ENCODE assay signal across 15 cellular contexts in genomic region chr5:138528208-138528607, GRCh38. TPM values are rescaled to one million over a fixed set of nuclear protein-coding genes. Genes with fewer than 3 reads are reported as not detected.
DNase-seq lines count a peak whose midpoint lies in the region; ATAC-seq and TF ChIP-seq lines count a peak whose summit lies in the region.
"Had no signal": no experiment of that assay in that cellular context is flagged by ENCODE, and none has a peak within 500 bp of the region (broad histone marks: within the 10 kb centered on the region; RNA-seq: fewer than 3 reads in every experiment).

No MANE protein-coding gene starts in this region.

- TF ChIP-seq CTCF in Panc1 (IDR thresholded peaks at IDR 0.05) = no peak
- no peak for TF ChIP-seq CTCF in choroid plexus epithelial cell (conservative IDR thresholded peaks at IDR 0.05; ENCODE audit: low read depth, low read length)
- no peak for TF ChIP-seq CTCF in neural crest cell (conservative IDR thresholded peaks at IDR 0.05)

- POLR2A ChIA-PET in Panc1 (lab: Charles Lee) = interaction anchor here (0.5 kb wide), 1 partner anchor 9 kb away, joined by 4 read pairs; no protein-coding TSS in a partner anchor
- POLR2A ChIA-PET in CD8-positive, alpha-beta memory T cell (lab: Charles Lee) = no interaction called here

- ATAC-seq in Panc1 (no peak), HG02981 (IDR thresholded peaks at IDR 0.05; ENCODE audit: unreplicated experiment) (no peak)
- ATAC-seq: esophagus mucosa had no signal

- H3K9me3 ChIP-seq in Panc1 (ENCODE audit: control insufficient read depth, insufficient read depth, low read depth, low read length) (no peaks in the 10 kb centered on the region), SJCRH30 (replicated peaks) (no peaks in the 10 kb centered on the region)
- H3K9me3 ChIP-seq in CD8-positive, alpha-beta memory T cell (ENCODE audit: low read length) = no peaks in the 10 kb centered on the region

- peaks cover 5% of the 10 kb centered on the region for H3K4me1 Mint-ChIP-seq in neural crest cell
- H3K4me1 Mint-ChIP-seq in CD8-positive, alpha-beta memory T cell = peaks cover 39 to 66% (median 62%) of the 10 kb centered on the region in 3 donors

- H3K27ac ChIP-seq in Panc1 (ENCODE audit: low read length) = no peak overlapping the region
- no peak overlapping the region for H3K27ac ChIP-seq in CD8-positive, alpha-beta memory T cell (ENCODE audit: low read depth, low read length)
- no peak overlapping the region for H3K27ac ChIP-seq in SJCRH30
- H3K27ac ChIP-seq: HL-60 had no signal

- TSS peak; percentile 23 for BruUV-seq in Panc1 (replicated peaks; lab: Mats Ljungman, UMichigan)

- no peaks in the 10 kb centered on the region for H3K27me3 ChIP-seq in Panc1 (ENCODE audit: control insufficient read depth, insufficient read depth, low read length)
- no peaks in the 10 kb centered on the region for H3K27me3 ChIP-seq in CD8-positive, alpha-beta memory T cell (ENCODE audit: insufficient read depth, low read length, poor library complexity, severe bottlenecking)
- no peaks in the 10 kb centered on the region for H3K27me3 ChIP-seq in SJCRH30

- H3K27ac Mint-ChIP-seq in neural crest cell (ENCODE audit: unreplicated experiment) = no peak overlapping the region
- no peak overlapping the region for H3K27ac Mint-ChIP-seq in CD8-positive, alpha-beta memory T cell
- H3K27ac Mint-ChIP-seq: activated naive CD4-positive, alpha-beta T cell treated with anti-CD3 and anti-CD28 coated beads, Interleukin-2, amount 10 ng/mL, durations not matched to agents 7 days and 5 days had no signal

- H3K4me1 ChIP-seq in Panc1 (ENCODE audit: control insufficient read depth, insufficient read depth, low read length) (peaks cover 12% of the 10 kb centered on the region; the same call in 1 of the 2 replicates), SJCRH30 (no peaks in the 10 kb centered on the region)
- H3K4me1 ChIP-seq in CD8-positive, alpha-beta memory T cell (ENCODE audit: insufficient read depth, low read length) = peaks cover 5% of the 10 kb centered on the region

- H3K36me3 Mint-ChIP-seq in neural crest cell (ENCODE audit: low read depth) = peaks cover 4% of the 10 kb centered on the region
- H3K36me3 Mint-ChIP-seq in CD8-positive, alpha-beta memory T cell = peaks cover 0 to 49% (median 11%) of the 10 kb centered on the region in 3 donors

- no peak overlapping the region for H3K4me3 ChIP-seq in Panc1 (ENCODE audit: low read depth in 2 of 2, low read length in 2 of 2)
- no peak overlapping the region for H3K4me3 ChIP-seq in choroid plexus epithelial cell (ENCODE audit: low read depth, low read length)
- H3K4me3 ChIP-seq in CD8-positive, alpha-beta memory T cell (ENCODE audit: low read length) = no peak overlapping the region
- H3K4me3 ChIP-seq in SJCRH30 = no peak overlapping the region

- no peaks in the 10 kb centered on the region for H3K9me3 Mint-ChIP-seq in neural crest cell
- H3K9me3 Mint-ChIP-seq in CD8-positive, alpha-beta memory T cell = no peaks in the 10 kb centered on the region
- H3K9me3 Mint-ChIP-seq: activated naive CD4-positive, alpha-beta T cell treated with anti-CD3 and anti-CD28 coated beads, Interleukin-2, amount 10 ng/mL, durations not matched to agents 7 days and 5 days; dendritic cell treated with granulocyte-macrophage colony-stimulating factor and Interleukin-4, amounts not matched to agents 40 ng/mL and 50 ng/mL, for 4 days; H9 had no signal

- no peaks in the 10 kb centered on the region; the same call in 1 of the 2 replicates for H3K36me3 ChIP-seq in Panc1 (ENCODE audit: control insufficient read depth, insufficient read depth, low read length)
- no peaks in the 10 kb centered on the region for H3K36me3 ChIP-seq in CD8-positive, alpha-beta memory T cell (ENCODE audit: insufficient read depth, low read length)
- H3K36me3 ChIP-seq in SJCRH30 = peaks cover 45% of the 10 kb centered on the region

- DNase-seq in EH (ENCODE audit: low read depth) (peak; percentile 40), Panc1 (ENCODE audit: low read depth, low spot score) (no peak), choroid plexus epithelial cell (ENCODE audit: low read depth) (peak; percentile 44), neural crest cell (ENCODE audit: low read depth, low spot score) (no peak), NCI-H1417 (lab: John Stamatoyannopoulos, UW) (no peak), SJCRH30 (no peak)
- no peak for DNase-seq in CD8-positive, alpha-beta memory T cell
- DNase-seq: activated naive CD4-positive, alpha-beta T cell treated with anti-CD3 and anti-CD28 coated beads, Interleukin-2, amount 10 ng/mL, durations not matched to agents 7 days and 5 days; COR-L47; H9; NCI-H748 treated with DMSO at 0.1 percent for 48 hours had no signal

- peak overlapping the region; percentile 21 for H3K4me3 Mint-ChIP-seq in neural crest cell
- no peak overlapping the region for H3K4me3 Mint-ChIP-seq in CD8-positive, alpha-beta memory T cell
- H3K4me3 Mint-ChIP-seq: activated naive CD4-positive, alpha-beta T cell treated with anti-CD3 and anti-CD28 coated beads, Interleukin-2, amount 10 ng/mL, durations not matched to agents 7 days and 5 days; dendritic cell treated with granulocyte-macrophage colony-stimulating factor and Interleukin-4, amounts not matched to agents 40 ng/mL and 50 ng/mL, for 4 days; H9 had no signal

- CTCF ChIA-PET in Panc1 (lab: Charles Lee) = no interaction called here
- CTCF ChIA-PET in CD8-positive, alpha-beta memory T cell (lab: Charles Lee) = no interaction called here

- in situ Hi-C loops in Panc1 (cut with HindIII; ENCODE audit: low pct_unique_long_range_greater_than_20kb, low sequenced_read_pairs) = no loop called here

- H3K27me3 Mint-ChIP-seq in neural crest cell (ENCODE audit: low read depth) = no peaks in the 10 kb centered on the region
- H3K27me3 Mint-ChIP-seq in CD8-positive, alpha-beta memory T cell = no peaks in the 10 kb centered on the region
- H3K27me3 Mint-ChIP-seq: activated naive CD4-positive, alpha-beta T cell treated with anti-CD3 and anti-CD28 coated beads, Interleukin-2, amount 10 ng/mL, durations not matched to agents 7 days and 5 days; dendritic cell treated with granulocyte-macrophage colony-stimulating factor and Interleukin-4, amounts not matched to agents 40 ng/mL and 50 ng/mL, for 4 days had no signal

- intact Hi-C loops in Panc1 (cut with micrococcal nuclease; ENCODE audit: unreplicated experiment) = no loop called here

RNA-seq across cellular contexts. Expression of gene ETF1, which starts 14.8 kb away (rescaled TPM):
- total RNA-seq in Panc1 (2021; ENCODE audit: unreplicated experiment) (168 TPM), neural crest cell (101 and 107 TPM in 2 replicates)
- polyA plus RNA-seq in Panc1 (2012; ENCODE audit: insufficient read length) = 82.6 TPM
- 100 to 1,000 TPM; 239 to 246 TPM for total RNA-seq in CD8-positive, alpha-beta memory T cell
- 29.4 TPM for polyA plus RNA-seq in CD8-positive, alpha-beta memory T cell
- total RNA-seq in SJCRH30 (2014; rRNA removed; shearing (Covaris generic)) = 128 and 140 TPM in 2 replicates

RNA-seq across cellular contexts. Expression of gene HSPA9, which starts 47.0 kb away (rescaled TPM):
- 424 TPM for total RNA-seq in Panc1 (2021; ENCODE audit: unreplicated experiment)
- 499 TPM for polyA plus RNA-seq in Panc1 (2012; ENCODE audit: insufficient read length)
- total RNA-seq in neural crest cell = 247 and 250 TPM in 2 replicates
- total RNA-seq in CD8-positive, alpha-beta memory T cell = 100 to 1,000 TPM; 468 to 498 TPM
- polyA plus RNA-seq in CD8-positive, alpha-beta memory T cell = 171 TPM
- 368 and 385 TPM in 2 replicates for total RNA-seq in SJCRH30 (2014; rRNA removed; shearing (Covaris generic))

Comparison
In these comparisons a context has a peak if more than half of its experiments do, and no peak if none do; other contexts are left out.
1. DNase-seq: peak in EH (single experiment) and choroid plexus epithelial cell (single experiment); none in Panc1 (single experiment), neural crest cell (single experiment), NCI-H1417 (0 of 3), CD8-positive, alpha-beta memory T cell (0 of 5) and SJCRH30 (0 of 2).